Comparison of ENCODE assay signal across 18 cellular contexts in genomic region chr13:84661718-84662117, GRCh38.
"Had no signal": no experiment of that assay in that cellular context is flagged by ENCODE, and none has a peak within 500 bp of the region (broad histone marks: within the 10 kb centered on the region; RNA-seq: fewer than 3 reads in every experiment).

No MANE protein-coding gene starts in this region.

- H2AFZ ChIP-seq: neural progenitor cell had no signal

- H3K4me3 Mint-ChIP-seq: activated naive CD8-positive, alpha-beta T cell; mesothelial cell of epicardium; naive thymus-derived CD8-positive, alpha-beta T cell; neural progenitor cell; type B pancreatic cell had no signal

- H3K9me3 Mint-ChIP-seq: mesothelial cell of epicardium, neural progenitor cell, type B pancreatic cell had no signal

- H3K9me3 ChIP-seq: left ventricle myocardium inferior, thoracic aorta had no signal

- H3K36me3 Mint-ChIP-seq: activated naive CD8-positive, alpha-beta T cell; mesothelial cell of epicardium; naive thymus-derived CD8-positive, alpha-beta T cell; neural progenitor cell; type B pancreatic cell had no signal

- ATAC-seq: foreskin keratinocyte; naive thymus-derived CD8-positive, alpha-beta T cell had no signal

- H3K27ac Mint-ChIP-seq: activated naive CD8-positive, alpha-beta T cell; mesothelial cell of epicardium; naive thymus-derived CD8-positive, alpha-beta T cell; neural progenitor cell; type B pancreatic cell had no signal

- H3K27me3 ChIP-seq: foreskin keratinocyte, neural progenitor cell had no signal

- DNase-seq: activated T-cell treated with anti-CD3 and anti-CD28 coated beads, Interleukin-2, amount 50 U/mL, for 1 hour; central memory CD4-positive, alpha-beta T cell; effector memory CD4-positive, alpha-beta T cell; foreskin keratinocyte; head of caudate nucleus; hypothalamus; left ventricle myocardium inferior; naive thymus-derived CD8-positive, alpha-beta T cell; retina; stimulated activated CD4-positive, alpha-beta T cell treated with anti-CD3 and anti-CD28 coated beads, Interleukin-4, amount 100 ng/mL, for 1 hour; stimulated activated naive CD4-positive, alpha-beta T cell treated with Interleukin-2 at 50 U/mL for 16 hours had no signal

- H3K36me3 ChIP-seq: left ventricle myocardium inferior, neural progenitor cell, thoracic aorta had no signal

- H3K4me1 ChIP-seq: foreskin keratinocyte, left ventricle myocardium inferior, neural progenitor cell had no signal

- H3K27ac ChIP-seq: foreskin keratinocyte, left ventricle myocardium inferior, neural progenitor cell, thoracic aorta had no signal

- H3K4me1 Mint-ChIP-seq: mesothelial cell of epicardium; naive thymus-derived CD8-positive, alpha-beta T cell; neural progenitor cell had no signal

- FAIRE-seq: astrocyte, TTC549 had no signal

- H3K9ac ChIP-seq: neural progenitor cell had no signal

- H3K4me2 ChIP-seq: neural progenitor cell had no signal

- H3K27me3 Mint-ChIP-seq: activated naive CD8-positive, alpha-beta T cell; naive thymus-derived CD8-positive, alpha-beta T cell; type B pancreatic cell had no signal

- H3K4me3 ChIP-seq: left ventricle myocardium inferior, neural progenitor cell, thoracic aorta had no signal
